19 cellular contexts compared by ENCODE assay signal in the genomic region with DNA sequence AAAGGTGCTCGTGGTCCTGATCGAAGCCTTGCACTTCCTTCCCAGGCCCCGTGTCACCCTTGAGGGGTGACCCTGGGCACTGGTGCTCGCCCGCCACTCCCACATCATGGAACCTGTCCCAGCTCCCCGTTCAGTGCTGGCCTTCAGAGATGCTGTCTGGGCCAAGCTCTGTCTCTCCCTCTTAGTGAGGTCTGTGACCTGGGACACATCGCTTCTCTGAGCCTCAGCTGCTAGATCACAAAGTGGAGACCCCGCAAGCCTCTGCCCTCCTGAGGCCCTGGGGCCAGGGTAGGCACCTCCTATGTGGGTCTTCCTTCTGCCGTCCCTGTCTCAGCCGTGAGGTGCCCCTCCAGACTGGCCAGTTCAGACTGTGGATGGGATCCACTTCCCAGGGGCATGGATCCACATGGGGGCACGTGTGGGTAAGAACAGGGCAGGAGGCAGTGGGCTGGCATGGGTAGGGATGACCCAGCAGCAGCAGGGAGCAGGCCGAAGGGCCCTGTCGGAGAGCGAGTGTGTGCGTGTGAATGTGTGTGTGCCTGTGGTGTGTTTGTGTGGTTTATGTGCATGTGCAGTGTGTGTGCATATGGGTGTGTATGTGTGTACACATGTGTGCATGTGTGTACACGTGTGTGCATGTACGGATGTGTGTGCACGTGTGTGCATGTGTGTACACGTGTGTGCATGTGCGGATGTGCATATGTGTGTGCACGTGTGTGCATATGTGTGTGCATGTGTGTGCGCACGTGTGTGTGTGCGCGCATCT.
DNase-seq lines count a peak whose midpoint lies in the region; ATAC-seq and TF ChIP-seq lines count a peak whose summit lies in the region.
"Had no signal": no experiment of that assay in that cellular context is flagged by ENCODE, and none has a peak within 500 bp of the region (broad histone marks: within the 10 kb centered on the region; RNA-seq: fewer than 3 reads in every experiment).

No MANE protein-coding gene starts in this region.

- no peak overlapping the region for H3K4me3 Mint-ChIP-seq in naive thymus-derived CD4-positive, alpha-beta T cell
- H3K4me3 Mint-ChIP-seq: stimulated activated naive CD8-positive, alpha-beta T cell treated with anti-CD3 and anti-CD28 coated beads, Interleukin-15, amount 100 ng/mL, for 72 hours had no signal

- H3K36me3 ChIP-seq in colonic mucosa (no peaks in the 10 kb centered on the region), upper lobe of left lung (no peaks in the 10 kb centered on the region)
- H3K36me3 ChIP-seq in naive thymus-derived CD4-positive, alpha-beta T cell (ENCODE audit: control insufficient read depth in 2 of 3, insufficient read depth in 3 of 3, low read length in 3 of 3) = no peaks in the 10 kb centered on the region
- H3K36me3 ChIP-seq: adrenal gland, BLaER1, breast epithelium, upper lobe of right lung had no signal

- no peaks in the 10 kb centered on the region for H3K36me3 Mint-ChIP-seq in naive thymus-derived CD4-positive, alpha-beta T cell

- H3K9me3 Mint-ChIP-seq in naive thymus-derived CD4-positive, alpha-beta T cell = no peaks in the 10 kb centered on the region
- H3K9me3 Mint-ChIP-seq: stimulated activated naive CD8-positive, alpha-beta T cell treated with anti-CD3 and anti-CD28 coated beads, Interleukin-15, amount 100 ng/mL, for 72 hours had no signal

- WGBS in upper lobe of left lung, 2 donors = 90 to 93% methylated on average over 19 to 24 of the region's 25 CpGs

- TF ChIP-seq CTCF in colonic mucosa (IDR thresholded peaks at IDR 0.05) = no peak
- TF ChIP-seq CTCF in upper lobe of left lung (IDR thresholded peaks at IDR 0.05) = no peak

- CTCF ChIA-PET in naive thymus-derived CD4-positive, alpha-beta T cell (lab: Charles Lee) = no interaction called here

- TF ChIP-seq EP300 in upper lobe of left lung (IDR thresholded peaks at IDR 0.05) = no peak

- ATAC-seq in naive thymus-derived CD4-positive, alpha-beta T cell = peak; percentile 17
- no peak for ATAC-seq in upper lobe of left lung (ENCODE audit: low FRiP score in 2 of 2)
- ATAC-seq: foreskin keratinocyte, upper lobe of right lung had no signal

- peaks cover 0 to 25% (median 13%) of the 10 kb centered on the region in 5 donors for H3K27me3 Mint-ChIP-seq in naive thymus-derived CD4-positive, alpha-beta T cell

- H3K4me1 ChIP-seq in colonic mucosa = no peaks in the 10 kb centered on the region
- H3K4me1 ChIP-seq in naive thymus-derived CD4-positive, alpha-beta T cell (ENCODE audit: control insufficient read depth in 2 of 2, insufficient read depth in 2 of 2, low read length in 2 of 2) = no peaks in the 10 kb centered on the region
- no peaks in the 10 kb centered on the region for H3K4me1 ChIP-seq in upper lobe of left lung
- H3K4me1 ChIP-seq: adrenal gland, BLaER1, breast epithelium, Caco-2, foreskin keratinocyte, upper lobe of right lung had no signal

- peak overlapping the region in 1 of 9 donors; percentile 33 for H3K27ac Mint-ChIP-seq in naive thymus-derived CD4-positive, alpha-beta T cell
- H3K27ac Mint-ChIP-seq: stimulated activated naive CD8-positive, alpha-beta T cell treated with anti-CD3 and anti-CD28 coated beads, Interleukin-15, amount 100 ng/mL, for 72 hours had no signal

- H3K9me3 ChIP-seq in colonic mucosa (no peaks in the 10 kb centered on the region), upper lobe of left lung (no peaks in the 10 kb centered on the region)
- H3K9me3 ChIP-seq in naive thymus-derived CD4-positive, alpha-beta T cell (ENCODE audit: control insufficient read depth in 2 of 3, low read length in 3 of 3) = no peaks in the 10 kb centered on the region
- H3K9me3 ChIP-seq: adrenal gland, BLaER1, Caco-2, upper lobe of right lung had no signal

- H3K4me3 ChIP-seq in colonic mucosa (no peak overlapping the region), upper lobe of left lung (no peak overlapping the region)
- no peak overlapping the region for H3K4me3 ChIP-seq in naive thymus-derived CD4-positive, alpha-beta T cell (ENCODE audit: low read length)
- H3K4me3 ChIP-seq: adrenal gland, BLaER1, breast epithelium, hepatocyte, skin epidermis, upper lobe of right lung had no signal

- DNase-seq in activated effector memory CD4-positive, alpha-beta T cell treated with anti-CD3 and anti-CD28 coated beads, Interleukin-2, amount 50 U/mL, for 16 hours = peak; percentile 54
- DNase-seq in activated effector memory CD4-positive, alpha-beta T cell treated with Interleukin-2 at 50 U/mL for 16 hours = no peak
- DNase-seq in colonic mucosa (peak; percentile 10), upper lobe of left lung (peak; percentile 15 to 30), iPS-NIHi7 (ENCODE audit: extremely low spot score) (no peak), NCI-H2081 treated with DMSO at 0.1 percent for 48 hours (lab: John Stamatoyannopoulos, UW) (no peak), RKO (ENCODE audit: low spot score) (no peak)
- DNase-seq in naive thymus-derived CD4-positive, alpha-beta T cell = no peak
- DNase-seq: Caco-2; foreskin keratinocyte; NCI-H1417; NCI-H510A treated with DMSO at 0.1 percent for 48 hours; stimulated activated naive CD8-positive, alpha-beta T cell treated with anti-CD3 and anti-CD28 coated beads, Interleukin-15, amount 100 ng/mL, for 72 hours; upper lobe of right lung had no signal

- intact Hi-C loops in colonic mucosa (cut with DNase I) = no loop called here
- intact Hi-C loops in naive thymus-derived CD4-positive, alpha-beta T cell (cut with micrococcal nuclease) = no loop called here

- H3K9ac ChIP-seq in colonic mucosa (ENCODE audit: low read depth in 2 of 2, low read length in 2 of 2) = no peak overlapping the region
- H3K9ac ChIP-seq: BLaER1 had no signal

- H3K27ac ChIP-seq in colonic mucosa (no peak overlapping the region), upper lobe of left lung (no peak overlapping the region)
- no peak overlapping the region for H3K27ac ChIP-seq in naive thymus-derived CD4-positive, alpha-beta T cell (ENCODE audit: low read depth, low read length)
- H3K27ac ChIP-seq: adrenal gland, BLaER1, breast epithelium, foreskin keratinocyte, hepatocyte, skin epidermis, upper lobe of right lung had no signal

- H3K4me1 Mint-ChIP-seq in naive thymus-derived CD4-positive, alpha-beta T cell = no peaks in the 10 kb centered on the region
- H3K4me1 Mint-ChIP-seq: stimulated activated naive CD8-positive, alpha-beta T cell treated with anti-CD3 and anti-CD28 coated beads, Interleukin-15, amount 100 ng/mL, for 72 hours had no signal

- no peak for TF ChIP-seq POLR2A in upper lobe of left lung (IDR thresholded peaks at IDR 0.05)

- H3K27me3 ChIP-seq in colonic mucosa (no peaks in the 10 kb centered on the region), upper lobe of left lung (no peaks in the 10 kb centered on the region)
- H3K27me3 ChIP-seq in naive thymus-derived CD4-positive, alpha-beta T cell (ENCODE audit: control insufficient read depth in 2 of 2, insufficient read depth in 2 of 2, low read length in 2 of 2) = no peaks in the 10 kb centered on the region
- H3K27me3 ChIP-seq: adrenal gland, foreskin keratinocyte, hepatocyte, upper lobe of right lung had no signal

- POLR2A ChIA-PET in naive thymus-derived CD4-positive, alpha-beta T cell (lab: Charles Lee) = no interaction called here

Comparison
In these comparisons a context has a peak if more than half of its experiments do, and no peak if none do; other contexts are left out.
1. DNase-seq: peak in activated effector memory CD4-positive, alpha-beta T cell treated with anti-CD3 and anti-CD28 coated beads, Interleukin-2, amount 50 U/mL, for 16 hours (single experiment), colonic mucosa (single experiment) and upper lobe of left lung (2 of 2); none in activated effector memory CD4-positive, alpha-beta T cell treated with Interleukin-2 at 50 U/mL for 16 hours (single experiment), naive thymus-derived CD4-positive, alpha-beta T cell (0 of 9), iPS-NIHi7 (single experiment), NCI-H2081 treated with DMSO at 0.1 percent for 48 hours (single experiment) and RKO (single experiment).